11 cellular contexts compared by ENCODE assay signal in the genomic region with DNA sequence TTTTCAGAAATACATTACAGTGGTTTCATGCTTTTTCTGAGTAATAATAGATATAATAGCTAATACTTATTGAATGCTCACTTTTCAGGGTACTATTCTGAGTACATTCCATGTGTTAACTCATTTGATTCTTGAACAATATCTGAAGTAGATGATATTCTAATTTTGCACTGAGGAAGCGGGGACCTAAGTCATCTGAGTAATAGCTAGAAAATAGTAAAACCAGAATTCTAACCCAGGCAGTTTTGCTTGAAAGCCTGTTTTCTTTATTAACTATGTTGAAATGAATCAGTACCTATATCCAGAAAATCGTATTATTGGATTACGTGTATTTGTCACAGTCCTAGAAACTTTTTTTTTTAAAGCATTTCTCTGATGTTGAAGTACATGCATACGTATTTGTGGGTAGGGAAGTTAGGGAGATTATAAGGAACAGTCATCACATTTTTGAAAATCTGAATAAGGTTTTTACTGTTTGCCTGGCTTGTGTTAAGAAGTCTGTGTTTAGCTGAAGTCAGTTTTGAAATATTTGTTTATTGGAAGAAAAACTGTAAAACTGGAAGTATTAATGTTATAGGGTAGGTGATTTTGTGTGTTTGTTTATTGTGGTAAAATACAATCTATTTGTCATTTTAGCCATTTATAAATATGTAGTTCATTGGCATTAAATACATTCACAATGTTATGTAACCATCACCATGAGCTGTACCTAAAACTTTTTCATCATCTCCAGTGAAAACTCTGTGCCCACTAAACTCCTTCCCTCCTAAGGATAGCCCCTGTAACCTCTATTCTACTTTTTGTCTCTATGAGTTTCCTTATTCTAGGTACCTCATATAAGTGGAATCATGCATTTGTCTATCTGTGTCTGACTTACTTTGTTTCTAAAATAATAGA. TPM values are rescaled to one million over a fixed set of nuclear protein-coding genes. Genes with fewer than 3 reads are reported as not detected.
DNase-seq lines count a peak whose midpoint lies in the region; ATAC-seq and TF ChIP-seq lines count a peak whose summit lies in the region.
"Had no signal": no experiment of that assay in that cellular context is flagged by ENCODE, and none has a peak within 500 bp of the region (broad histone marks: within the 10 kb centered on the region; RNA-seq: fewer than 3 reads in every experiment).

No MANE protein-coding gene starts in this region.

- TF ChIP-seq CTCF in GM20000 (IDR thresholded peaks at IDR 0.05; ENCODE audit: extremely low read depth, missing control alignments) (no peak), fibroblast of villous mesenchyme (IDR thresholded peaks at IDR 0.05; ENCODE audit: insufficient read depth, low read depth, low read length) (no peak)

- H2BK120ac ChIP-seq in trophoblast cell (ENCODE audit: insufficient read depth, low read length, poor library complexity): no peak overlapping the region

- H2AFZ ChIP-seq in trophoblast cell (ENCODE audit: insufficient read depth, low read length, poor library complexity): no peak overlapping the region

- H3K14ac ChIP-seq in trophoblast cell (ENCODE audit: low read length): no peak overlapping the region

- no peak overlapping the region for H3K23ac ChIP-seq in trophoblast cell (ENCODE audit: low read length)

- H4K12ac ChIP-seq in trophoblast cell (ENCODE audit: low read depth, low read length): no peak overlapping the region

- ATAC-seq in GM18858 (IDR thresholded peaks at IDR 0.05; ENCODE audit: unreplicated experiment) (peak; percentile 78), HG03108 (IDR thresholded peaks at IDR 0.05; ENCODE audit: unreplicated experiment) (peak; percentile 40)

- H2AK5ac ChIP-seq in trophoblast cell (ENCODE audit: low read length): no peak overlapping the region

- H3K9ac ChIP-seq in trophoblast cell (ENCODE audit: low read length): no peak overlapping the region

- peaks cover 6 to 10% of the 10 kb centered on the region in 2 experiments for H3K36me3 ChIP-seq in trophoblast cell (ENCODE audit: control insufficient read depth in 1 of 2, insufficient read depth in 2 of 2, low read length in 2 of 2)

- no peak overlapping the region for H2BK5ac ChIP-seq in trophoblast cell (ENCODE audit: low read depth, low read length, poor library complexity)

- H3K18ac ChIP-seq in trophoblast cell (ENCODE audit: low read length): no peak overlapping the region

- H3K4me3 ChIP-seq in fibroblast of villous mesenchyme (ENCODE audit: low read depth, low read length): no peak overlapping the region
- H3K4me3 ChIP-seq in trophoblast cell (ENCODE audit: low read depth, low read length): no peak overlapping the region
- H3K4me3 ChIP-seq: cardiac muscle cell had no signal

- no peak overlapping the region for H3K4me2 ChIP-seq in trophoblast cell (ENCODE audit: low read length)

- no peak overlapping the region for H2BK12ac ChIP-seq in trophoblast cell (ENCODE audit: low read length)

- no peak overlapping the region for H3K4ac ChIP-seq in trophoblast cell (ENCODE audit: low read depth, low read length)

- H3K79me1 ChIP-seq in trophoblast cell (ENCODE audit: low read length): no peaks in the 10 kb centered on the region

- H3K79me2 ChIP-seq in trophoblast cell (ENCODE audit: control insufficient read depth, insufficient read depth, low read length, poor library complexity): no peaks in the 10 kb centered on the region

- H4K91ac ChIP-seq in trophoblast cell (ENCODE audit: low read depth, low read length): no peak overlapping the region

- H4K8ac ChIP-seq in trophoblast cell (ENCODE audit: low read depth, low read length): no peak overlapping the region

- no peaks in the 10 kb centered on the region for H3K4me1 ChIP-seq in trophoblast cell (ENCODE audit: control insufficient read depth in 1 of 2, insufficient read depth in 2 of 2, low read length in 2 of 2)

- H3K27me3 ChIP-seq in trophoblast cell (ENCODE audit: insufficient read depth, low read length): no peaks in the 10 kb centered on the region
- H3K27me3 ChIP-seq: cardiac muscle cell had no signal

- no peak overlapping the region for H3K27ac ChIP-seq in trophoblast cell (ENCODE audit: low read depth, low read length)
- H3K27ac ChIP-seq: cardiac muscle cell had no signal

- no CpG with 5 or more reads among the region's 4 CpGs for WGBS in trophoblast cell (ENCODE audit: extremely low coverage, insufficient coverage, insufficient read length)

- H3K9me3 ChIP-seq in trophoblast cell (ENCODE audit: insufficient read depth, low read depth, low read length): no peaks in the 10 kb centered on the region

- DNase-seq in GM20000 (ENCODE audit: low spot score) (peak; percentile 8), fibroblast of villous mesenchyme (ENCODE audit: low read depth) (peak; percentile 74), trophoblast cell (no peak), glomerular visceral epithelial cell (ENCODE audit: extremely low spot score) (no peak), kidney tubule cell (ENCODE audit: low spot score) (no peak)
- DNase-seq: activated CD4-positive, alpha-beta T cell treated with anti-CD3 and anti-CD28 coated beads for 48 hours; CD8-positive, alpha-beta memory T cell; small intestine had no signal

RNA-seq across cellular contexts. Expression of a gene that starts 55.3 kb away (rescaled TPM):
- 72.5 and 87.2 TPM in 2 replicates for total RNA-seq in fibroblast of villous mesenchyme
- polyA plus RNA-seq in trophoblast cell (2013): 170 and 177 TPM in 2 replicates

Comparison
In these comparisons a context has a peak if more than half of its experiments do, and no peak if none do; other contexts are left out.
1. DNase-seq: peak in GM20000 (single experiment) and fibroblast of villous mesenchyme (single experiment); none in trophoblast cell (0 of 2), glomerular visceral epithelial cell (single experiment) and kidney tubule cell (single experiment).